In genomic region chr17:19214962-19215860, GRCh38 we compare ENCODE assay signal across 8 cellular contexts. TPM values are rescaled to one million over a fixed set of nuclear protein-coding genes. Genes with fewer than 3 reads are reported as not detected.
DNase-seq lines count a peak whose midpoint lies in the region; ATAC-seq, FAIRE-seq and TF ChIP-seq lines count a peak whose summit lies in the region.
"Not testable (repeated sequence)": the region's sequence is repeated elsewhere in the genome, so short reads cannot be mapped to it uniquely, and the experiment has no call there.

No MANE protein-coding gene starts in this region.

- not testable (repeated sequence) for H3K36me3 Mint-ChIP-seq in CD4-positive, alpha-beta T cell (ENCODE audit: low read depth); activated CD4-positive, alpha-beta T cell treated with anti-CD3 and anti-CD28 coated beads for 36 hours (ENCODE audit: low read depth)

- H3K9me3 ChIP-seq in CD4-positive, alpha-beta T cell (ENCODE audit: control insufficient read depth, low read length); PC-3 (ENCODE audit: low read length); GM12878 (replicated peaks; ENCODE audit: control insufficient read depth, insufficient read depth, low read length); heart right ventricle; lower lobe of right lung: not testable (repeated sequence)

- H3K4me3 Mint-ChIP-seq in CD4-positive, alpha-beta T cell; activated CD4-positive, alpha-beta T cell treated with anti-CD3 and anti-CD28 coated beads for 36 hours; stimulated activated naive CD8-positive, alpha-beta T cell treated with anti-CD3 and anti-CD28 coated beads, Interleukin-15, amount 100 ng/mL, for 72 hours: not testable (repeated sequence)

- CTCF ChIA-PET in CD4-positive, alpha-beta T cell (lab: Charles Lee); PC-3 (lab: Charles Lee); activated CD4-positive, alpha-beta T cell treated with anti-CD3 and anti-CD28 coated beads for 36 hours (lab: Charles Lee); GM12878 (lab: Yijun Ruan, JAX): not testable (repeated sequence)

- ATAC-seq in CD4-positive, alpha-beta T cell (ENCODE audit: poor library complexity): peak; percentile 32
- ATAC-seq in PC-3 (peak; percentile 77), GM12878 (peak; percentile 62), heart right ventricle (peak; percentile 84 to 94 (median 92)), lower lobe of right lung (peak; percentile 93 to 94), omental fat pad (ENCODE audit: low FRiP score) (peak; percentile 90)
- ATAC-seq in activated CD4-positive, alpha-beta T cell treated with anti-CD3 and anti-CD28 coated beads for 36 hours: peak; percentile 39
- peak; percentile 35 for ATAC-seq in stimulated activated naive CD8-positive, alpha-beta T cell treated with anti-CD3 and anti-CD28 coated beads, Interleukin-15, amount 100 ng/mL, for 72 hours

- RAD21 ChIA-PET in GM12878 (lab: Charles Lee; ENCODE audit: unreplicated experiment): not testable (repeated sequence)

- not testable (repeated sequence) for H3K9me2 ChIP-seq in PC-3 (replicated peaks; ENCODE audit: low read length)

- WGBS in GM12878 (ENCODE audit: insufficient coverage, insufficient replicate concordance, low lambda C conversion rate, missing lambda C conversion rate): no CpG with 5 or more reads among the region's 77 CpGs
- no CpG with 5 or more reads among the region's 77 CpGs for WGBS in heart right ventricle, 2 donors

- H3K27me3 Mint-ChIP-seq in CD4-positive, alpha-beta T cell; activated CD4-positive, alpha-beta T cell treated with anti-CD3 and anti-CD28 coated beads for 36 hours; stimulated activated naive CD8-positive, alpha-beta T cell treated with anti-CD3 and anti-CD28 coated beads, Interleukin-15, amount 100 ng/mL, for 72 hours: not testable (repeated sequence)

- intact Hi-C loops in CD4-positive, alpha-beta T cell (cut with DNase I, micrococcal nuclease); PC-3 (cut with micrococcal nuclease); activated CD4-positive, alpha-beta T cell treated with anti-CD3 and anti-CD28 coated beads for 36 hours (cut with DNase I, micrococcal nuclease); GM12878 (cut with micrococcal nuclease; ENCODE audit: unreplicated experiment); heart right ventricle (cut with DNase I); lower lobe of right lung (cut with DNase I): not testable (repeated sequence)

- H3K27me3 ChIP-seq in CD4-positive, alpha-beta T cell (ENCODE audit: control insufficient read depth, insufficient read depth, low read length); PC-3 (ENCODE audit: low read length); GM12878 (replicated peaks in 1 of 2; ENCODE audit: control insufficient read depth in 2 of 2, insufficient read depth in 2 of 2, low read length in 1 of 2); heart right ventricle; lower lobe of right lung (ENCODE audit: low read depth): not testable (repeated sequence)

- DNase-seq in CD4-positive, alpha-beta T cell; PC-3; activated CD4-positive, alpha-beta T cell treated with anti-CD3 and anti-CD28 coated beads for 36 hours; GM12878 (ENCODE audit: low read depth, low spot score); heart right ventricle; lower lobe of right lung; omental fat pad (ENCODE audit: low spot score); stimulated activated naive CD8-positive, alpha-beta T cell treated with anti-CD3 and anti-CD28 coated beads, Interleukin-15, amount 100 ng/mL, for 72 hours: not testable (repeated sequence)

- H3K27ac Mint-ChIP-seq in CD4-positive, alpha-beta T cell; activated CD4-positive, alpha-beta T cell treated with anti-CD3 and anti-CD28 coated beads for 36 hours; stimulated activated naive CD8-positive, alpha-beta T cell treated with anti-CD3 and anti-CD28 coated beads, Interleukin-15, amount 100 ng/mL, for 72 hours: not testable (repeated sequence)

- not testable (repeated sequence) for FAIRE-seq in GM12878 (lab: Jason Lieb, UNC)

- not testable (repeated sequence) for H3F3A ChIP-seq in PC-3 (ENCODE audit: low read length, unreplicated experiment)

- not testable (repeated sequence) for H4K20me1 ChIP-seq in PC-3 (ENCODE audit: low read length); GM12878 (ENCODE audit: control insufficient read depth, insufficient read depth)

- H3K9me3 Mint-ChIP-seq in CD4-positive, alpha-beta T cell; activated CD4-positive, alpha-beta T cell treated with anti-CD3 and anti-CD28 coated beads for 36 hours (ENCODE audit: low read depth); stimulated activated naive CD8-positive, alpha-beta T cell treated with anti-CD3 and anti-CD28 coated beads, Interleukin-15, amount 100 ng/mL, for 72 hours: not testable (repeated sequence)

- H3K4me1 Mint-ChIP-seq in CD4-positive, alpha-beta T cell (ENCODE audit: low read depth); activated CD4-positive, alpha-beta T cell treated with anti-CD3 and anti-CD28 coated beads for 36 hours; stimulated activated naive CD8-positive, alpha-beta T cell treated with anti-CD3 and anti-CD28 coated beads, Interleukin-15, amount 100 ng/mL, for 72 hours: not testable (repeated sequence)

- H3K36me3 ChIP-seq in PC-3 (ENCODE audit: low read depth, low read length); GM12878 (ENCODE audit: control insufficient read depth in 2 of 2, insufficient read depth in 2 of 2, low read length in 1 of 2); heart right ventricle; lower lobe of right lung: not testable (repeated sequence)

- BruUV-seq in PC-3 (replicated peaks; lab: Mats Ljungman, UMichigan); GM12878 (replicated peaks; lab: Mats Ljungman, UMichigan): not testable (repeated sequence)

- in situ Hi-C loops in GM12878 (cut with MboI): not testable (repeated sequence)

- not testable (repeated sequence) for H3K27ac ChIP-seq in CD4-positive, alpha-beta T cell (ENCODE audit: low read depth, low read length); PC-3 (ENCODE audit: low read length); GM12878 (ENCODE audit: control insufficient read depth, insufficient read depth); heart right ventricle; lower lobe of right lung

- TF ChIP-seq POLR2A in GM12878 (IDR thresholded peaks at IDR 0.05; ENCODE audit: low read depth, low read length): not testable (repeated sequence)

- not testable (repeated sequence) for H3K4me2 ChIP-seq in PC-3 (ENCODE audit: low read length); GM12878 (ENCODE audit: control insufficient read depth, insufficient read depth)

- not testable (repeated sequence) for H3K4me1 ChIP-seq in PC-3 (ENCODE audit: insufficient read depth, low read length); GM12878 (ENCODE audit: control insufficient read depth, insufficient read depth, low read length); heart right ventricle; lower lobe of right lung

- H2AFZ ChIP-seq in PC-3 (ENCODE audit: low read length); GM12878 (ENCODE audit: control insufficient read depth, low read depth, low read length): not testable (repeated sequence)

- not testable (repeated sequence) for H3K79me2 ChIP-seq in PC-3 (ENCODE audit: low read length); GM12878 (ENCODE audit: control insufficient read depth, insufficient read depth, low read length)

- H3K9ac ChIP-seq in PC-3 (ENCODE audit: low read length); GM12878 (ENCODE audit: control insufficient read depth, insufficient read depth, low read length): not testable (repeated sequence)

- SMC1A ChIA-PET in GM12878 (lab: Charles Lee; ENCODE audit: uncharacterized antibody, unreplicated experiment): not testable (repeated sequence)

- not testable (repeated sequence) for H3K4me3 ChIP-seq in PC-3 (ENCODE audit: low read length); GM12878; heart right ventricle; lower lobe of right lung

- not testable (repeated sequence) for TF ChIP-seq CTCF in CD4-positive, alpha-beta T cell (IDR thresholded peaks at IDR 0.05); PC-3 (conservative IDR thresholded peaks at IDR 0.05; ENCODE audit: low read depth, low read length); GM12878 (IDR thresholded peaks at IDR 0.05 in 2 of 3, conservative IDR thresholded peaks at IDR 0.05 in 1 of 3; ENCODE audit: control insufficient read depth in 2 of 3, extremely low read depth in 1 of 3, insufficient read depth in 1 of 3, low read depth in 3 of 3, low read length in 3 of 3); heart right ventricle (IDR thresholded peaks at IDR 0.05); lower lobe of right lung (IDR thresholded peaks at IDR 0.05); omental fat pad (IDR thresholded peaks at IDR 0.05)

- POLR2A ChIA-PET in CD4-positive, alpha-beta T cell (lab: Charles Lee); PC-3 (lab: Charles Lee; ENCODE audit: unreplicated experiment); activated CD4-positive, alpha-beta T cell treated with anti-CD3 and anti-CD28 coated beads for 36 hours (lab: Charles Lee); GM12878 (lab: Charles Lee): not testable (repeated sequence)

- not testable (repeated sequence) for TF ChIP-seq EP300 in GM12878 (IDR thresholded peaks at IDR 0.05; ENCODE audit: borderline replicate concordance in 1 of 2, control insufficient read depth in 1 of 2, low read depth in 2 of 2, low read length in 2 of 2)

- TF ChIP-seq RAD21 in GM12878 (IDR thresholded peaks at IDR 0.05; ENCODE audit: insufficient read depth, low read depth, low read length): not testable (repeated sequence)

RNA-seq across cellular contexts. Expression of gene EPN2, which starts 22.0 kb away (rescaled TPM):
- total RNA-seq in CD4-positive, alpha-beta T cell: 10 to 100 TPM; 11.9 to 12.3 TPM
- 46.4 and 50.6 TPM in 2 replicates for total RNA-seq in PC-3 (2014; rRNA removed)
- 1 to 10 TPM; 6.8 to 8.2 TPM for total RNA-seq in activated CD4-positive, alpha-beta T cell treated with anti-CD3 and anti-CD28 coated beads for 36 hours
- total RNA-seq in GM12878 (2013; cell fraction: nucleolus; rRNA removed): 42.7 and 44.8 TPM in 2 replicates
- 2.1 and 2.7 TPM in 2 replicates for total RNA-seq in GM12878 (2014; rRNA removed)
- total RNA-seq in GM12878 (2014; rRNA removed; fragmentation: Illumina TruSeq; extraction: Trizol): 1.8 and 3.2 TPM in 2 replicates
- total RNA-seq in GM12878 (2021): 4.8 and 5.0 TPM in 2 replicates
- 2.5 TPM for polyA plus RNA-seq in GM12878 (2011; ENCODE audit: low read depth)
- 4.7 and 5.7 TPM in 2 replicates for polyA plus RNA-seq in GM12878 (2011; rRNA removed)
- 5.4 and 7.0 TPM in 2 replicates for polyA plus RNA-seq in GM12878 (2011; cell fraction: cytosol; rRNA removed)
- polyA plus RNA-seq in GM12878 (2011; cell fraction: nucleus; rRNA removed): 14.0 and 14.5 TPM in 2 replicates
- polyA plus RNA-seq in GM12878 (2012): 6.4 and 6.5 TPM in 2 replicates
- polyA plus RNA-seq in GM12878 (2014; fragmentation: Illumina TruSeq; extraction: Trizol): 3.3 and 4.8 TPM in 2 replicates
- under 1 TPM; 0.26 to 0.62 TPM for polyA plus RNA-seq in GM12878 (2014; fragmentation: Nextera tagmentation; extraction: Ambion mirVana)
- 5.2 and 5.9 TPM in 2 replicates for polyA plus RNA-seq in GM12878 (2014; rRNA removed)
- 1 to 10 TPM; 5.6 to 8.4 TPM for polyA plus RNA-seq in GM12878 (2016; fragmentation: Nextera tagmentation; extraction: Ambion mirVana)
- polyA minus RNA-seq in GM12878 (2011; rRNA and poly(A)+ RNA removed): 8.7 and 11.1 TPM in 2 replicates
- polyA minus RNA-seq in GM12878 (2011; cell fraction: cytosol; rRNA and poly(A)+ RNA removed): 2.2 and 4.4 TPM in 2 replicates
- polyA minus RNA-seq in GM12878 (2011; cell fraction: nucleus; rRNA and poly(A)+ RNA removed): 6.3 and 9.8 TPM in 2 replicates
- total RNA-seq in heart right ventricle: 10 to 100 TPM; 42.7 to 83.1 (median 58.8) TPM
- 10 to 100 TPM; 20.0 to 27.9 TPM for polyA plus RNA-seq in heart right ventricle
- 66.2 TPM for total RNA-seq in lower lobe of right lung
- total RNA-seq in omental fat pad: 10 to 100 TPM; 26.0 to 45.9 (median 34.6) TPM

Comparison
In these comparisons a context has a peak if more than half of its experiments do, and no peak if none do; other contexts are left out.
1. ATAC-seq: peak in every context shown above with its lines; median percentile 94 in lower lobe of right lung; 92 in heart right ventricle; 90 in omental fat pad; 77 in PC-3; 62 in GM12878; 39 in activated CD4-positive, alpha-beta T cell treated with anti-CD3 and anti-CD28 coated beads for 36 hours; 35 in stimulated activated naive CD8-positive, alpha-beta T cell treated with anti-CD3 and anti-CD28 coated beads, Interleukin-15, amount 100 ng/mL, for 72 hours; 32 in CD4-positive, alpha-beta T cell.